ENCODE assay signal across 8 cellular contexts in genomic region chr2:96816127-96816835, GRCh38. TPM values are rescaled to one million over a fixed set of nuclear protein-coding genes. Genes with fewer than 3 reads are reported as not detected.
DNase-seq lines count a peak whose midpoint lies in the region; ATAC-seq and TF ChIP-seq lines count a peak whose summit lies in the region.

TSS of gene CNNM3 (plus strand) at chr2:96816268. CDS start at chr2:96816278, 10 bp downstream.

- H3K4me3 ChIP-seq in BE2C (ENCODE audit: low read depth, low read length) (peak within 1 kb of the TSS; percentile 69), kidney epithelial cell (ENCODE audit: low read depth, low read length) (peak within 1 kb of the TSS; percentile 69)

- DNase-seq in BE2C (peak; percentile 95), NCI-H446 treated with DMSO at 0.1 percent for 48 hours (lab: John Stamatoyannopoulos, UW) (peak; percentile 78), cerebellar cortex (ENCODE audit: low spot score) (peak; percentile 92), kidney epithelial cell (ENCODE audit: low read depth) (peak; percentile 49)
- peak; percentile 99 for DNase-seq in stimulated activated CD4-positive, alpha-beta T cell treated with anti-CD3 and anti-CD28 coated beads, Interleukin-15, amount 100 ng/mL, for 24 hours

- TF ChIP-seq POLR2A in GM19193 (IDR thresholded peaks at IDR 0.05; ENCODE audit: extremely low read depth, insufficient read depth, insufficient read length) = peak; percentile 71

- no peaks in the 10 kb centered on the region for H3K9me3 ChIP-seq in BE2C

- H3K27me3 ChIP-seq in BE2C (no peaks in the 10 kb centered on the region), kidney epithelial cell (ENCODE audit: control insufficient read depth, insufficient read depth, low read length) (no peaks in the 10 kb centered on the region)

- peak; percentile 25; the same call in 1 of the 2 replicates for TF ChIP-seq CTCF in BE2C (IDR thresholded peaks at IDR 0.05; ENCODE audit: low read depth, low read length)
- peak; percentile 26 for TF ChIP-seq CTCF in kidney epithelial cell (IDR thresholded peaks at IDR 0.05; ENCODE audit: insufficient read depth, low read length, poor library complexity, severe bottlenecking)

- H3K36me3 ChIP-seq in BE2C (no peaks in the 10 kb centered on the region), kidney epithelial cell (ENCODE audit: control insufficient read depth, insufficient read depth, low read length) (no peaks in the 10 kb centered on the region)

- H3K4me1 ChIP-seq in BE2C = no peaks in the 10 kb centered on the region

- peak; percentile 90 for ATAC-seq in HG03432 (IDR thresholded peaks at IDR 0.05; ENCODE audit: unreplicated experiment)
- peak; percentile 89 to 92 for ATAC-seq in activated CD4-positive, CD25-positive, alpha-beta regulatory T cell treated with anti-CD3 and anti-CD28 coated beads, Interleukin-2, amount 50 U/mL, for 24 hours

RNA-seq across cellular contexts. Expression of gene CNNM3, which starts in this region (rescaled TPM):
- polyA plus RNA-seq in BE2C (2012; ENCODE audit: insufficient read depth, insufficient read length, low read depth) = 17.9 TPM
- 9.2 and 11.1 TPM in 2 replicates for total RNA-seq in kidney epithelial cell

Comparison
In these comparisons a context has a peak if more than half of its experiments do, and no peak if none do; other contexts are left out.
1. Peak in every context shown above with its lines: DNase-seq, ATAC-seq and H3K4me3 ChIP-seq.
2. DNase-seq: peak in every context shown above with its lines; median percentile 99 in stimulated activated CD4-positive, alpha-beta T cell treated with anti-CD3 and anti-CD28 coated beads, Interleukin-15, amount 100 ng/mL, for 24 hours; 95 in BE2C; 92 in cerebellar cortex; 78 in NCI-H446 treated with DMSO at 0.1 percent for 48 hours; 49 in kidney epithelial cell.